In genomic region chr5:149561848-149562247, GRCh38 we compare ENCODE assay signal across 8 cellular contexts. TPM values are rescaled to one million over a fixed set of nuclear protein-coding genes. Genes with fewer than 3 reads are reported as not detected.
DNase-seq lines count a peak whose midpoint lies in the region; ATAC-seq, FAIRE-seq and TF ChIP-seq lines count a peak whose summit lies in the region.

No MANE protein-coding gene starts in this region.

- H3K9me3 Mint-ChIP-seq in naive thymus-derived CD8-positive, alpha-beta T cell: no peaks in the 10 kb centered on the region

- no peaks in the 10 kb centered on the region for H3K36me3 ChIP-seq in Peyer's patch
- H3K36me3 ChIP-seq in neuronal stem cell (replicated peaks in 1 of 2; ENCODE audit: control insufficient read depth in 2 of 2, insufficient read depth in 2 of 2, low read length in 2 of 2): no peaks in the 10 kb centered on the region
- no peaks in the 10 kb centered on the region for H3K36me3 ChIP-seq in small intestine (ENCODE audit: control insufficient read depth in 2 of 2, insufficient read depth in 2 of 2, low read length in 2 of 2)

- TF ChIP-seq POLR2A in H54 (IDR thresholded peaks at IDR 0.05; ENCODE audit: low read depth, low read length) (no peak), Peyer's patch (IDR thresholded peaks at IDR 0.05) (no peak)

- H3K4me1 Mint-ChIP-seq in naive thymus-derived CD8-positive, alpha-beta T cell: peaks cover 10 to 25% (median 16%) of the 10 kb centered on the region in 4 donors

- H3K36me3 Mint-ChIP-seq in naive thymus-derived CD8-positive, alpha-beta T cell: no peaks in the 10 kb centered on the region

- FAIRE-seq in H54 (lab: Jason Lieb, UNC) (peak; percentile 89), small intestine (lab: Jason Lieb, UNC) (no peak)

- H3K27ac ChIP-seq in Peyer's patch: peak overlapping the region; percentile 38 to 79 (median 55)
- H3K27ac ChIP-seq in neuronal stem cell (replicated peaks; ENCODE audit: low read length): no peak overlapping the region
- peak overlapping the region in 1 of 2 donors; percentile 48 for H3K27ac ChIP-seq in small intestine (ENCODE audit: low read depth in 1 of 2, low read length in 1 of 2)

- DNase-seq in H54 (ENCODE audit: insufficient read length, low spot score): peak; percentile 69
- DNase-seq in Peyer's patch: no peak
- no peak for DNase-seq in neuronal stem cell (ENCODE audit: low spot score)
- no peak for DNase-seq in naive thymus-derived CD8-positive, alpha-beta T cell
- DNase-seq in stimulated activated CD4-positive, alpha-beta T cell treated with anti-CD3 and anti-CD28 coated beads, Interleukin-2, amount 100 ng/mL, for 48 hours: no peak
- DNase-seq in NCI-H2171 treated with DMSO at 0.1 percent for 48 hours (lab: John Stamatoyannopoulos, UW): no peak
- no peak for DNase-seq in small intestine

- peak; percentile 89 for ATAC-seq in esophagus mucosa
- no peak for ATAC-seq in naive thymus-derived CD8-positive, alpha-beta T cell

- no peak overlapping the region for H3K18ac ChIP-seq in neuronal stem cell (ENCODE audit: low read length)

- POLR2A ChIA-PET in naive thymus-derived CD8-positive, alpha-beta T cell (lab: Charles Lee): interaction anchor here (1.3 to 1.4 kb wide), 2 partner anchors 11 to 187 kb away, joined by 3 to 8 read pairs; partner anchors contain the start of gene CSNK1A1

- H3K4me3 ChIP-seq in Peyer's patch (no peak overlapping the region), neuronal stem cell (ENCODE audit: low read length in 2 of 2) (no peak overlapping the region), small intestine (ENCODE audit: low read depth in 1 of 2, low read length in 2 of 2) (no peak overlapping the region)

- H2AK5ac ChIP-seq in neuronal stem cell (ENCODE audit: low read depth, low read length): no peak overlapping the region

- H4K8ac ChIP-seq in neuronal stem cell (ENCODE audit: low read depth, low read length): no peak overlapping the region

- H3K9me3 ChIP-seq in Peyer's patch (no peaks in the 10 kb centered on the region), neuronal stem cell (replicated peaks in 1 of 2; ENCODE audit: control insufficient read depth in 2 of 2, insufficient read depth in 1 of 2, low read depth in 1 of 2, low read length in 2 of 2) (no peaks in the 10 kb centered on the region), small intestine (ENCODE audit: control insufficient read depth, low read depth) (no peaks in the 10 kb centered on the region)

- H3K4me3 Mint-ChIP-seq in naive thymus-derived CD8-positive, alpha-beta T cell: peak overlapping the region in 2 of 10 donors; percentile 52 to 56

- no peak overlapping the region for H2BK5ac ChIP-seq in neuronal stem cell (ENCODE audit: low read length)

- H3K14ac ChIP-seq in neuronal stem cell (ENCODE audit: low read length): no peak overlapping the region

- H3K27me3 ChIP-seq in Peyer's patch (no peaks in the 10 kb centered on the region), neuronal stem cell (ENCODE audit: control insufficient read depth in 3 of 3, insufficient read depth in 3 of 3, low read depth in 1 of 3, low read length in 3 of 3) (no peaks in the 10 kb centered on the region), small intestine (ENCODE audit: control insufficient read depth in 2 of 2, insufficient read depth in 2 of 2, low read length in 2 of 2) (no peaks in the 10 kb centered on the region)

- no peak overlapping the region for H3K23ac ChIP-seq in neuronal stem cell (ENCODE audit: low read depth, low read length, poor library complexity)

- no peak overlapping the region for H2BK12ac ChIP-seq in neuronal stem cell (ENCODE audit: low read length)

- no peak overlapping the region for H2BK15ac ChIP-seq in neuronal stem cell (ENCODE audit: low read length)

- H3K4ac ChIP-seq in neuronal stem cell (ENCODE audit: low read length): no peak overlapping the region

- H3K9ac ChIP-seq in neuronal stem cell (ENCODE audit: low read depth, low read length, poor library complexity): no peak overlapping the region

- no peaks in the 10 kb centered on the region for H3K27me3 Mint-ChIP-seq in naive thymus-derived CD8-positive, alpha-beta T cell

- TF ChIP-seq CTCF in Peyer's patch (IDR thresholded peaks at IDR 0.05): no peak

- no peak overlapping the region for H3K4me2 ChIP-seq in neuronal stem cell (ENCODE audit: insufficient read depth, low read length, poor library complexity, severe bottlenecking)

- no peak overlapping the region for H2BK120ac ChIP-seq in neuronal stem cell (ENCODE audit: low read depth, low read length)

- H4K91ac ChIP-seq in neuronal stem cell (ENCODE audit: low read depth, low read length, poor library complexity): no peak overlapping the region

- H3K27ac Mint-ChIP-seq in naive thymus-derived CD8-positive, alpha-beta T cell: peak overlapping the region in 3 of 10 donors; percentile 6 to 55 (median 54)

- H3K4me1 ChIP-seq in Peyer's patch: peaks cover 0 to 23% (median 0%) of the 10 kb centered on the region in 4 donors
- H3K4me1 ChIP-seq in neuronal stem cell (ENCODE audit: control insufficient read depth in 2 of 2, insufficient read depth in 1 of 2, low read depth in 1 of 2, low read length in 2 of 2): peaks cover 7 to 15% of the 10 kb centered on the region in 2 donors
- no peaks in the 10 kb centered on the region for H3K4me1 ChIP-seq in small intestine (ENCODE audit: control insufficient read depth in 2 of 2, insufficient read depth in 1 of 2, low read depth in 1 of 2, low read length in 1 of 2)

- peak overlapping the region; percentile 84 for H2AFZ ChIP-seq in neuronal stem cell (ENCODE audit: low read length)

- WGBS in neuronal stem cell (ENCODE audit: extremely low coverage in 2 of 2, insufficient read length in 2 of 2, insufficient replicate concordance in 1 of 2), 2 donors: no CpG with 5 or more reads among the region's 2 CpGs
- 46 to 68% (median 64%) methylated on average over 2 of the region's 2 CpGs for whole genome bisulfite sequencing in small intestine, 3 donors

- H3K79me1 ChIP-seq in neuronal stem cell (ENCODE audit: low read depth, low read length): no peaks in the 10 kb centered on the region

RNA-seq across cellular contexts. Expression of gene CSNK1A1, which starts 10.6 kb away (rescaled TPM):
- total RNA-seq in Peyer's patch (100 to 1,000 TPM; 185 to 253 (median 207) TPM), esophagus mucosa (404 TPM)
- polyA plus RNA-seq in neuronal stem cell (2013, experiment 1 of 2): 146 TPM
- polyA plus RNA-seq in neuronal stem cell (2013, experiment 2 of 2): 146 TPM
- total RNA-seq in naive thymus-derived CD8-positive, alpha-beta T cell: 100 to 1,000 TPM; 175 to 197 TPM
- 100 to 1,000 TPM; 133 to 143 (median 137) TPM for polyA plus RNA-seq in naive thymus-derived CD8-positive, alpha-beta T cell
- 100 to 1,000 TPM in 1 of 3 donors, 10 to 100 TPM in 2; 58.6 to 105 (median 64.2) TPM for polyA plus RNA-seq in small intestine

RNA-seq across cellular contexts. Expression of gene ARHGEF37, which starts 19.4 kb away (rescaled TPM):
- total RNA-seq in Peyer's patch (10 to 100 TPM; 10.2 to 21.4 (median 15.3) TPM), esophagus mucosa (23.6 TPM)
- polyA plus RNA-seq in neuronal stem cell (2013, experiment 1 of 2): 0.43 TPM
- polyA plus RNA-seq in neuronal stem cell (2013, experiment 2 of 2): 0.51 TPM
- 1 to 10 TPM in 1 of 2 experiments, not detected in 1; 1.2 TPM for total RNA-seq in naive thymus-derived CD8-positive, alpha-beta T cell
- not detected for polyA plus RNA-seq in naive thymus-derived CD8-positive, alpha-beta T cell
- 1 to 10 TPM; 3.8 to 8.7 (median 4.2) TPM for polyA plus RNA-seq in small intestine

Comparison
In these comparisons a context has a peak if more than half of its experiments do, and no peak if none do; other contexts are left out.
1. RNA of gene ARHGEF37, which starts 19.4 kb away (total RNA-seq): 23.6 TPM in esophagus mucosa (single experiment) and 10.2 to 21.4 TPM in Peyer's patch; 1.2 TPM in naive thymus-derived CD8-positive, alpha-beta T cell; every median in the first group is over 4 times any median in the second.